Comparison of ENCODE assay signal across 10 cellular contexts in the genomic region with DNA sequence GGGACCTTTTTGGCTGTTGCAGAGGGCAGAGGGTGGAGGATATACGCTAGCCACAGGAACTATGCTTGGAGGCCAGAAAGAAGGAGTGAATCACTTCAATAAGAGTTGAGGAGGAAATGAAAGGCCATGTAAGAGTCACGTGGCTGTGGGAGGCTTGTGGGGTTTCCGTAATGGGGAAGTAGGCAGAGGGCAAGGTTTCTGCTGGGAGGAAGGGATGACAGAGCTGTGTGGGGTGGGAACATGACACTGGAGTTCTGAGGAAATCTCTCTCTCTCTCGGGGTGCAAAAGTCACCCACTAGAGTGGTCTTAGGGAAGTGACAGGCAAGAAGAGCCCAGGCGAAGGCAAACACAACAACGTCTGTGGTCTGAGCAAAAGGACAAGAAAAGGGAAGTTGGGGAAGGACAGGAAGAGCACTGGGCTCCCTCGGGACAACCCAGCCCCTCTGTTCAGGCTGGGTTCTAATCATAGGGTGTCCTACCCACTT. TPM values are rescaled to one million over a fixed set of nuclear protein-coding genes. Genes with fewer than 3 reads are reported as not detected.
A peak's percentile ranks its signal among the peaks of the same experiment; 100 is the strongest.
DNase-seq lines count a peak whose midpoint lies in the region; ATAC-seq and TF ChIP-seq lines count a peak whose summit lies in the region.
"Had no signal": no experiment of that assay in that cellular context is flagged by ENCODE, and none has a peak within 500 bp of the region (broad histone marks: within the 10 kb centered on the region; RNA-seq: fewer than 3 reads in every experiment).

No MANE protein-coding gene starts in this region.

- H3F3A ChIP-seq in SU-DHL-6 (ENCODE audit: insufficient read depth): peaks cover 16% of the 10 kb centered on the region; the same call in 1 of the 2 replicates
- H3F3A ChIP-seq in PC-9 (ENCODE audit: insufficient read depth, low read depth): no peaks in the 10 kb centered on the region

- no peaks in the 10 kb centered on the region for H4K20me1 ChIP-seq in SU-DHL-6 (ENCODE audit: low read depth, low read length)
- H4K20me1 ChIP-seq in PC-9 (ENCODE audit: insufficient read depth): no peaks in the 10 kb centered on the region

- no peaks in the 10 kb centered on the region for H3K36me3 ChIP-seq in SU-DHL-6 (ENCODE audit: low read length)
- H3K36me3 ChIP-seq in kidney epithelial cell (ENCODE audit: control insufficient read depth, insufficient read depth, low read length): no peaks in the 10 kb centered on the region
- H3K36me3 ChIP-seq in PC-9 (ENCODE audit: low read depth): no peaks in the 10 kb centered on the region
- H3K36me3 ChIP-seq: cardiac muscle cell had no signal

- DNase-seq in CMK (ENCODE audit: low read depth): peak; percentile 60
- peak; percentile 28 for DNase-seq in kidney epithelial cell (ENCODE audit: low read depth)
- DNase-seq in iPS-NIHi7 (ENCODE audit: extremely low spot score): no peak
- no peak for DNase-seq in PC-9
- no peak for DNase-seq in D341Med (ENCODE audit: low spot score)

- H3K27ac ChIP-seq in SU-DHL-6 (ENCODE audit: low read depth, low read length) (peak overlapping the region; percentile 75), PC-9 (no peak overlapping the region)
- H3K27ac ChIP-seq: cardiac muscle cell had no signal

- H3K9me3 ChIP-seq in SU-DHL-6 (ENCODE audit: insufficient read depth, low read length) (no peaks in the 10 kb centered on the region), PC-9 (ENCODE audit: insufficient read depth, low read depth) (no peaks in the 10 kb centered on the region)

- POLR2A ChIA-PET in PC-9 (lab: Charles Lee; ENCODE audit: unreplicated experiment): no interaction called here

- CTCF ChIA-PET in PC-9 (lab: Charles Lee): no interaction called here

- H3K4me2 ChIP-seq in SU-DHL-6 (ENCODE audit: low read depth, low read length, poor library complexity, severe bottlenecking) (peak overlapping the region; percentile 68), PC-9 (no peak overlapping the region)

- H3K9me2 ChIP-seq in SU-DHL-6 (replicated peaks; ENCODE audit: insufficient read depth, low read length): no peaks in the 10 kb centered on the region
- H3K9me2 ChIP-seq in PC-9 (ENCODE audit: insufficient read depth): no peaks in the 10 kb centered on the region

- no peak for TF ChIP-seq CTCF in SU-DHL-6 (IDR thresholded peaks at IDR 0.05; ENCODE audit: insufficient read depth, low read length, poor library complexity, severe bottlenecking)
- no peak for TF ChIP-seq CTCF in kidney epithelial cell (IDR thresholded peaks at IDR 0.05; ENCODE audit: insufficient read depth, low read length, poor library complexity, severe bottlenecking)
- no peak for TF ChIP-seq CTCF in PC-9 (conservative IDR thresholded peaks at IDR 0.05)

- ATAC-seq in GM19043 (IDR thresholded peaks at IDR 0.05; ENCODE audit: low read depth, unreplicated experiment): peak; percentile 73
- peak; percentile 75 for ATAC-seq in HG03097 (IDR thresholded peaks at IDR 0.05; ENCODE audit: low FRiP score, unreplicated experiment)

- intact Hi-C loops in PC-9 (cut with micrococcal nuclease; ENCODE audit: unreplicated experiment): no loop called here

- peak overlapping the region; percentile 33 for H3K9ac ChIP-seq in SU-DHL-6 (ENCODE audit: low read length)

- BruUV-seq in PC-9 (replicated peaks; lab: Mats Ljungman, UMichigan): no TSS peak

- no peaks in the 10 kb centered on the region for H3K4me1 ChIP-seq in PC-9 (replicated peaks; ENCODE audit: insufficient read depth)

- H3K79me2 ChIP-seq in SU-DHL-6 (ENCODE audit: insufficient read depth, low read length): no peaks in the 10 kb centered on the region
- no peaks in the 10 kb centered on the region for H3K79me2 ChIP-seq in PC-9 (ENCODE audit: low read depth)

- H3K4me3 ChIP-seq in SU-DHL-6 (ENCODE audit: insufficient read depth, low read length, poor library complexity, severe bottlenecking) (peak overlapping the region; percentile 40), kidney epithelial cell (ENCODE audit: low read depth, low read length) (no peak overlapping the region), PC-9 (no peak overlapping the region)
- H3K4me3 ChIP-seq: cardiac muscle cell had no signal

- H2AFZ ChIP-seq in SU-DHL-6 (ENCODE audit: low read depth, low read length, severe bottlenecking) (peak overlapping the region; percentile 85), PC-9 (no peak overlapping the region)

- H3K27me3 ChIP-seq in SU-DHL-6 (ENCODE audit: low read length) (no peaks in the 10 kb centered on the region), kidney epithelial cell (ENCODE audit: control insufficient read depth, insufficient read depth, low read length) (no peaks in the 10 kb centered on the region), PC-9 (ENCODE audit: insufficient read depth, low read depth) (no peaks in the 10 kb centered on the region)
- H3K27me3 ChIP-seq: cardiac muscle cell had no signal

RNA-seq across cellular contexts. Expression of gene CD1C, which starts 3.9 kb away (rescaled TPM):
- total RNA-seq in kidney epithelial cell (not detected in 2 replicates), PC-9 (2021) (not detected in 2 replicates)
- total RNA-seq: cardiac muscle cell had no signal

RNA-seq across cellular contexts. Expression of gene CD1A, which starts 31.6 kb away (rescaled TPM):
- total RNA-seq in kidney epithelial cell (not detected in 2 replicates), PC-9 (2021) (not detected in 2 replicates)
- total RNA-seq: cardiac muscle cell had no signal

RNA-seq across cellular contexts. Expression of gene CD1B, which starts 45.5 kb away (rescaled TPM):
- not detected in 2 replicates for total RNA-seq in kidney epithelial cell
- not detected in 2 replicates for total RNA-seq in PC-9 (2021)
- total RNA-seq: cardiac muscle cell, skeletal muscle tissue had no signal

Comparison
In these comparisons a context has a peak if more than half of its experiments do, and no peak if none do; other contexts are left out.
1. DNase-seq: peak in CMK (single experiment) and kidney epithelial cell (single experiment); none in iPS-NIHi7 (single experiment), PC-9 (0 of 2) and D341Med (single experiment).